15 cellular contexts compared by ENCODE assay signal in the genomic region with DNA sequence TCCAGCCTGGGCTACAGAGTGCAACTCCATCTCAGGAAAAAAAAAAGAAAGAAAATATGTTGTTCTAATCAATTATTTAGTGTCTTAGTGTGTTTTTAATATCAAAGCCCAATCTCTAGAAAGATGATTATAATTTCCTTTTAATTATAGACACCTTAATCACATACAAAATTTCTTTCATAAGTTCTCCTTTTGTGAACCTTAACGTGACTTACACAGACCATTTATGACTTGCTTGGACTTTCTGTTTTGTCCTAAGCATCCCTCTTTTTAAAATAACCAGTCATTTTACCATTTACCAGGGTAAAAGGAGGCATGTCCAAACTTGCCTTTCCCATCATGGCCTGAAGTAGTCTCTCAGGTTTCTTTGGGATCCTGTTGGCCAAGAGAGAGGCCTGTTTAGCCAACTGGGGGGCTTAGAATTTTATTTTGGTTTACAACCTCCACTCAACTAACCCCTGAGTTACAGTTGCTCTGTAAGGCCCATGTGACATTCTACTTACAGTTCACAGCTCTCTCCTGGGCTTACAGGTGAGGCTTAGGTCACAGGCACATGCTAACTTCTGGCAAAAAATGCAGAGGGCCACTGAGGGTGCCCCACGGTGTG. TPM values are rescaled to one million over a fixed set of nuclear protein-coding genes. Genes with fewer than 3 reads are reported as not detected.
A peak's percentile ranks its signal among the peaks of the same experiment; 100 is the strongest.
DNase-seq lines count a peak whose midpoint lies in the region; ATAC-seq and TF ChIP-seq lines count a peak whose summit lies in the region.
"Had no signal": no experiment of that assay in that cellular context is flagged by ENCODE, and none has a peak within 500 bp of the region (broad histone marks: within the 10 kb centered on the region; RNA-seq: fewer than 3 reads in every experiment).

No MANE protein-coding gene starts in this region.

- H3K27ac Mint-ChIP-seq in endodermal cell = no peak overlapping the region
- H3K27ac Mint-ChIP-seq: nephron had no signal

- BruUV-seq in A673 (replicated peaks; lab: Mats Ljungman, UMichigan) (no TSS peak), OCI-LY7 (replicated peaks; lab: Mats Ljungman, UMichigan) (no TSS peak)

- no peaks in the 10 kb centered on the region for H3K27me3 ChIP-seq in A673 (replicated peaks; ENCODE audit: insufficient read depth, low read depth, low read length, poor library complexity)
- no peaks in the 10 kb centered on the region for H3K27me3 ChIP-seq in endodermal cell (ENCODE audit: control insufficient read depth, insufficient read depth, low read length, poor library complexity, severe bottlenecking)
- H3K27me3 ChIP-seq: ascending aorta; BLaER1 treated with 17β-estradiol and CSF1 and Interleukin-3, amounts not matched to agents 10 nM and 100 nM had no signal

- 32 to 50% methylated on average over 1 to 2 of the region's 2 CpGs for WGBS in endodermal cell (ENCODE audit: insufficient coverage in 1 of 2, insufficient read length in 1 of 2), 2 experiments

- H3K9ac ChIP-seq in endodermal cell (ENCODE audit: extremely low read depth, low read length, poor library complexity, severe bottlenecking) = no peak overlapping the region
- H3K9ac ChIP-seq: BLaER1 treated with 17β-estradiol and CSF1 and Interleukin-3, amounts not matched to agents 10 nM and 100 nM had no signal

- no peak overlapping the region for H3K4me2 ChIP-seq in OCI-LY7 (ENCODE audit: low read length)
- H3K4me2 ChIP-seq: BLaER1 treated with 17β-estradiol and CSF1 and Interleukin-3, amounts not matched to agents 10 nM and 100 nM had no signal

- H3K27ac ChIP-seq in A673 (ENCODE audit: low read depth, low read length, poor library complexity, severe bottlenecking) (no peak overlapping the region), OCI-LY7 (ENCODE audit: low read depth, low read length, poor library complexity, severe bottlenecking) (no peak overlapping the region), endodermal cell (ENCODE audit: low read depth, low read length) (no peak overlapping the region)
- H3K27ac ChIP-seq: ascending aorta; BLaER1 treated with 17β-estradiol and CSF1 and Interleukin-3, amounts not matched to agents 10 nM and 100 nM had no signal

- H3K36me3 ChIP-seq in A673 (ENCODE audit: insufficient read depth, low read length, poor library complexity, severe bottlenecking) = no peaks in the 10 kb centered on the region
- H3K36me3 ChIP-seq in OCI-LY7 (ENCODE audit: insufficient read depth, low read length) = no peaks in the 10 kb centered on the region
- no peaks in the 10 kb centered on the region for H3K36me3 ChIP-seq in endodermal cell (ENCODE audit: control insufficient read depth, insufficient read depth, low read length)
- H3K36me3 ChIP-seq: ascending aorta had no signal

- DNase-seq in A673 (ENCODE audit: low spot score) (peak; percentile 23), ELR (ENCODE audit: low read depth) (peak; percentile 58), OCI-LY7 (ENCODE audit: low spot score) (peak; percentile 73), endodermal cell (no peak), left cardiac atrium (no peak)
- DNase-seq in activated CD8-positive, alpha-beta memory T cell treated with anti-CD3 and anti-CD28 coated beads, Interleukin-2, amount 50 U/mL, for 48 hours = no peak
- DNase-seq: activated gamma-delta T cell; H7; stimulated activated CD4-positive, alpha-beta T cell treated with anti-CD3 and anti-CD28 coated beads, Interleukin-15, amount 100 ng/mL, for 24 hours; substantia nigra had no signal

- POLR2A ChIA-PET in A673 (lab: Charles Lee; ENCODE audit: low non-redundant PET) (no interaction called here), OCI-LY7 (lab: Charles Lee) (no interaction called here)

- no peak overlapping the region for H3K4me3 Mint-ChIP-seq in endodermal cell
- H3K4me3 Mint-ChIP-seq: nephron had no signal

- H3K4me3 ChIP-seq in A673 (ENCODE audit: low read depth, low read length, poor library complexity, severe bottlenecking) (no peak overlapping the region), OCI-LY7 (ENCODE audit: low read depth, low read length, poor library complexity, severe bottlenecking) (no peak overlapping the region), endodermal cell (ENCODE audit: low read length) (peak overlapping the region; percentile 34)
- H3K4me3 ChIP-seq: ascending aorta had no signal

- no peaks in the 10 kb centered on the region for H3K79me2 ChIP-seq in OCI-LY7 (ENCODE audit: insufficient read depth, low read depth, low read length)

- no peak for ATAC-seq in HG02884 (IDR thresholded peaks at IDR 0.05; ENCODE audit: unreplicated experiment)
- no peak for ATAC-seq in left cardiac atrium
- ATAC-seq in HG02571 (IDR thresholded peaks at IDR 0.05; ENCODE audit: unreplicated experiment) = no peak

- CTCF ChIA-PET in A673 (lab: Charles Lee) (no interaction called here), OCI-LY7 (lab: Charles Lee; ENCODE audit: unreplicated experiment) (no interaction called here)

- no peaks in the 10 kb centered on the region for H3K4me1 ChIP-seq in A673 (ENCODE audit: insufficient read depth, low read length, poor library complexity, severe bottlenecking)
- no peaks in the 10 kb centered on the region for H3K4me1 ChIP-seq in OCI-LY7 (ENCODE audit: insufficient read depth, low read length, poor library complexity, severe bottlenecking)
- H3K4me1 ChIP-seq in endodermal cell (ENCODE audit: control insufficient read depth, insufficient read depth, low read length) = no peaks in the 10 kb centered on the region
- H3K4me1 ChIP-seq: ascending aorta; BLaER1 treated with 17β-estradiol and CSF1 and Interleukin-3, amounts not matched to agents 10 nM and 100 nM had no signal

- H3K27me3 Mint-ChIP-seq in endodermal cell (ENCODE audit: insufficient read depth) = peaks cover 4% of the 10 kb centered on the region

- no peaks in the 10 kb centered on the region for H3K9me2 ChIP-seq in OCI-LY7 (ENCODE audit: insufficient read depth, low read length)

- H2AFZ ChIP-seq in OCI-LY7 (ENCODE audit: low read length) = no peak overlapping the region

- no peaks in the 10 kb centered on the region for H4K20me1 ChIP-seq in OCI-LY7 (ENCODE audit: insufficient read depth, low read length)
- H4K20me1 ChIP-seq: BLaER1 treated with 17β-estradiol and CSF1 and Interleukin-3, amounts not matched to agents 10 nM and 100 nM had no signal

- intact Hi-C loops in A673 (cut with micrococcal nuclease; ENCODE audit: unreplicated experiment) = no loop called here
- intact Hi-C loops in OCI-LY7 (cut with micrococcal nuclease; ENCODE audit: unreplicated experiment) = no loop called here
- intact Hi-C loops in left cardiac atrium (cut with DNase I) = no loop called here

- peaks cover 73% of the 10 kb centered on the region for H3K9me3 Mint-ChIP-seq in endodermal cell

- no peak for TF ChIP-seq CTCF in A673 (conservative IDR thresholded peaks at IDR 0.05; ENCODE audit: low read depth, low read length)
- TF ChIP-seq CTCF in OCI-LY7 (conservative IDR thresholded peaks at IDR 0.05; ENCODE audit: low read length) = no peak
- TF ChIP-seq CTCF in endodermal cell (conservative IDR thresholded peaks at IDR 0.05) = no peak

- H3K9me3 ChIP-seq in A673 (ENCODE audit: low read depth, low read length, poor library complexity, severe bottlenecking) = peaks cover 20% of the 10 kb centered on the region
- H3K9me3 ChIP-seq in OCI-LY7 (ENCODE audit: low read length) = peaks cover 28% of the 10 kb centered on the region
- H3K9me3 ChIP-seq in endodermal cell (ENCODE audit: control insufficient read depth, low read length) = peaks cover 51% of the 10 kb centered on the region
- H3K9me3 ChIP-seq: ascending aorta had no signal

- no peaks in the 10 kb centered on the region for H3K4me1 Mint-ChIP-seq in endodermal cell
- H3K4me1 Mint-ChIP-seq: nephron had no signal

- H3K36me3 Mint-ChIP-seq in endodermal cell (ENCODE audit: low read depth) = peaks cover 7% of the 10 kb centered on the region

RNA-seq across cellular contexts. Expression of gene GPR155, which starts 23.9 kb away (rescaled TPM):
- not detected in 2 replicates for total RNA-seq in A673 (2021)
- total RNA-seq in OCI-LY7 (2014; rRNA removed; shearing (Covaris generic)) = 0.26 and 1.9 TPM in 2 replicates
- total RNA-seq in OCI-LY7 (2022) = 0.96 and 1.9 TPM in 2 replicates
- total RNA-seq in endodermal cell = under 1 TPM; 0.22 to 0.88 TPM
- polyA plus RNA-seq in endodermal cell (2013, experiment 1 of 2) = 1.3 TPM
- 1.3 TPM for polyA plus RNA-seq in endodermal cell (2013, experiment 2 of 2)
- total RNA-seq in left cardiac atrium = 10 to 100 TPM; 11.2 to 13.3 TPM

Comparison
In these comparisons a context has a peak if more than half of its experiments do, and no peak if none do; other contexts are left out.
1. DNase-seq: peak in A673 (single experiment), ELR (single experiment) and OCI-LY7 (single experiment); none in endodermal cell (single experiment), left cardiac atrium (single experiment) and activated CD8-positive, alpha-beta memory T cell treated with anti-CD3 and anti-CD28 coated beads, Interleukin-2, amount 50 U/mL, for 48 hours (single experiment).
2. RNA of gene GPR155, which starts 23.9 kb away (total RNA-seq): 11.2 to 13.3 TPM in left cardiac atrium; 0.26 to 1.9 TPM in OCI-LY7, 0.22 to 0.88 TPM in endodermal cell and not detected in A673; every median in the first group is over 4 times any median in the second.